In genomic region chr13:32407854-32408253, GRCh38 we compare ENCODE assay signal across 12 cellular contexts. TPM values are rescaled to one million over a fixed set of nuclear protein-coding genes. Genes with fewer than 3 reads are reported as not detected.
DNase-seq lines count a peak whose midpoint lies in the region; ATAC-seq and TF ChIP-seq lines count a peak whose summit lies in the region.
"Had no signal": no experiment of that assay in that cellular context is flagged by ENCODE, and none has a peak within 500 bp of the region (broad histone marks: within the 10 kb centered on the region; RNA-seq: fewer than 3 reads in every experiment).

No MANE protein-coding gene starts in this region.

- no peak overlapping the region for H3K4me3 ChIP-seq in thyroid gland (replicated peaks in 1 of 3)

- 94 to 98% methylated on average over 6 of the region's 6 CpGs for WGBS in thyroid gland, 2 donors

- no peaks in the 10 kb centered on the region for H3K9me3 Mint-ChIP-seq in T-helper 1 cell treated with Interleukin-12 subunit alpha and Interleukin-12 subunit beta and Interleukin-4 antibody, amounts not matched to agents 30 μg/mL and 1 μg/mL, for 36 hours
- H3K9me3 Mint-ChIP-seq: WTC11 had no signal

- H3K4me3 Mint-ChIP-seq in T-helper 1 cell treated with Interleukin-12 subunit alpha and Interleukin-12 subunit beta and Interleukin-4 antibody, amounts not matched to agents 30 μg/mL and 1 μg/mL, for 36 hours: peak overlapping the region; percentile 64
- H3K4me3 Mint-ChIP-seq: WTC11 had no signal

- no peaks in the 10 kb centered on the region for H3K27me3 Mint-ChIP-seq in T-helper 1 cell treated with Interleukin-12 subunit alpha and Interleukin-12 subunit beta and Interleukin-4 antibody, amounts not matched to agents 30 μg/mL and 1 μg/mL, for 36 hours (ENCODE audit: low read depth)

- no peaks in the 10 kb centered on the region for H3K27me3 ChIP-seq in thyroid gland

- H3K4me1 ChIP-seq in thyroid gland: peaks cover 7 to 12% of the 10 kb centered on the region in 2 donors

- H3K9me3 ChIP-seq in thyroid gland: no peaks in the 10 kb centered on the region

- TF ChIP-seq CTCF in thyroid gland (IDR thresholded peaks at IDR 0.05): no peak

- H3K27ac ChIP-seq in thyroid gland: no peak overlapping the region

- H3K36me3 Mint-ChIP-seq in T-helper 1 cell treated with Interleukin-12 subunit alpha and Interleukin-12 subunit beta and Interleukin-4 antibody, amounts not matched to agents 30 μg/mL and 1 μg/mL, for 36 hours (ENCODE audit: low read depth): peaks cover 31% of the 10 kb centered on the region
- H3K36me3 Mint-ChIP-seq: WTC11 had no signal

- peak; percentile 64 for ATAC-seq in GM21367 (IDR thresholded peaks at IDR 0.05; ENCODE audit: unreplicated experiment)
- ATAC-seq: left lobe of liver, WTC11 had no signal

- no peak for TF ChIP-seq POLR2A in thyroid gland (IDR thresholded peaks at IDR 0.05)

- H3K4me1 Mint-ChIP-seq in T-helper 1 cell treated with Interleukin-12 subunit alpha and Interleukin-12 subunit beta and Interleukin-4 antibody, amounts not matched to agents 30 μg/mL and 1 μg/mL, for 36 hours (ENCODE audit: low read depth): peaks cover 26% of the 10 kb centered on the region

- H3K36me3 ChIP-seq in thyroid gland: peaks cover 0 to 3% of the 10 kb centered on the region in 2 donors

- peak; percentile 21 for DNase-seq in stimulated activated CD4-positive, alpha-beta T cell treated with anti-CD3 and anti-CD28 coated beads, Interleukin-15, amount 100 ng/mL, for 24 hours
- no peak for DNase-seq in stimulated activated CD4-positive, alpha-beta T cell treated with anti-CD3 and anti-CD28 coated beads, Interleukin-4, amount 100 ng/mL, for 24 hours
- DNase-seq in thyroid gland (peak; percentile 11 to 20), GF-D8 (lab: John Stamatoyannopoulos, UW) (no peak), cerebellar nuclear complex (lab: John Stamatoyannopoulos, UW) (no peak), ecto neural progenitor cell (ENCODE audit: low spot score) (no peak)
- DNase-seq: NCI-H1417 treated with DMSO at 0.1 percent for 48 hours; stimulated activated CD4-positive, alpha-beta T cell treated with anti-CD3 and anti-CD28 coated beads, Interleukin-12 subunit alpha, Interleukin-12 subunit beta, amount 100 ng/mL, for 4 hours had no signal

- peak overlapping the region; percentile 76 for H3K27ac Mint-ChIP-seq in T-helper 1 cell treated with Interleukin-12 subunit alpha and Interleukin-12 subunit beta and Interleukin-4 antibody, amounts not matched to agents 30 μg/mL and 1 μg/mL, for 36 hours

- intact Hi-C loops in thyroid gland (cut with DNase I): no loop called here

RNA-seq across cellular contexts. Expression of gene N4BP2L1, which starts 20.1 kb away (rescaled TPM):
- total RNA-seq in thyroid gland: 10 to 100 TPM; 15.0 to 38.7 (median 23.8) TPM

Comparison
In these comparisons a context has a peak if more than half of its experiments do, and no peak if none do; other contexts are left out.
1. DNase-seq: peak in stimulated activated CD4-positive, alpha-beta T cell treated with anti-CD3 and anti-CD28 coated beads, Interleukin-15, amount 100 ng/mL, for 24 hours (single experiment) and thyroid gland (2 of 2); none in stimulated activated CD4-positive, alpha-beta T cell treated with anti-CD3 and anti-CD28 coated beads, Interleukin-4, amount 100 ng/mL, for 24 hours (single experiment), GF-D8 (single experiment), cerebellar nuclear complex (0 of 2) and ecto neural progenitor cell (single experiment).